Comparison of ENCODE assay signal across 10 cellular contexts in the genomic region with DNA sequence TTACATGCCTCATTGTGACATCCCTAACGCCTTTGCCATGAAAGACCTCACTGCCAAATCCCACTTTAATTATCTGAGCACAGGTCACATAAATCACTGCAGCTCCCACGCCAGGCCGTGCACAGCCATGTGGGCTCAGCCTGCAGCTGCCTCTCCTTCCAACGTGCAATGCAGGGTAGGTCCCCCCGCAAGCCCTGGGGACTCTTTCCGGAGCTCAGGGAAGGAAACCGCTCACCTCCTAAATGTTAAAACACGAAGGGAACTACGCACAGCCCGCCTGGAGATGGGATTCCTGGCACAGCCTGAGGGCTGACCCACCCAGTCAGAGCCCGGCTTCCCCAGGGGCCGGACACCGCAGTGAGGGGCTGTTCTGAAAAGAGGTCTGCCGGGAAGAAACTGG.
A peak's percentile ranks its signal among the peaks of the same experiment; 100 is the strongest.
DNase-seq lines count a peak whose midpoint lies in the region; ATAC-seq and TF ChIP-seq lines count a peak whose summit lies in the region.
"Had no signal": no experiment of that assay in that cellular context is flagged by ENCODE, and none has a peak within 500 bp of the region (broad histone marks: within the 10 kb centered on the region; RNA-seq: fewer than 3 reads in every experiment).

No MANE protein-coding gene starts in this region.

- H3K27me3 ChIP-seq in stomach smooth muscle (ENCODE audit: control insufficient read depth in 1 of 2, insufficient read depth in 2 of 2, low read length in 2 of 2): no peaks in the 10 kb centered on the region

- peak overlapping the region in 1 of 2 donors; percentile 65 for H3K4me3 ChIP-seq in stomach smooth muscle (ENCODE audit: low read length in 2 of 2)

- peaks cover 27% of the 10 kb centered on the region for H3K4me1 ChIP-seq in stomach smooth muscle (ENCODE audit: control insufficient read depth, insufficient read depth, low read length)

- H3K27ac ChIP-seq in stomach smooth muscle (ENCODE audit: low read length): peak overlapping the region; percentile 49

- no peaks in the 10 kb centered on the region for H3K9me3 ChIP-seq in stomach smooth muscle (ENCODE audit: control insufficient read depth in 2 of 2, low read length in 2 of 2)

- intact Hi-C loops in activated CD8-positive, alpha-beta T cell treated with anti-CD3 and anti-CD28 coated beads for 36 hours (cut with micrococcal nuclease): no loop called here
- intact Hi-C loops in activated B cell treated with CpG ODN at 0.5 μM for 24 hours (cut with micrococcal nuclease): loop anchor here (1.0 to 5.0 kb wide), 5 partner anchors 53 to 442 kb away; no protein-coding TSS in a partner anchor

- H3K9me3 Mint-ChIP-seq in activated CD8-positive, alpha-beta T cell treated with anti-CD3 and anti-CD28 coated beads for 36 hours: no peaks in the 10 kb centered on the region
- H3K9me3 Mint-ChIP-seq in activated CD8-positive, alpha-beta T cell treated with anti-CD3 and anti-CD28 coated beads, Interleukin-2, amount 10 ng/mL, durations not matched to agents 7 days and 5 days (ENCODE audit: insufficient read depth): no peaks in the 10 kb centered on the region
- H3K9me3 Mint-ChIP-seq in activated B cell treated with CpG ODN at 0.5 μM for 24 hours: no peaks in the 10 kb centered on the region
- H3K9me3 Mint-ChIP-seq in immature natural killer cell: peaks cover 4 to 12% (median 9%) of the 10 kb centered on the region in 6 donors
- H3K9me3 Mint-ChIP-seq: activated CD4-positive, alpha-beta memory T cell treated with anti-CD3 and anti-CD28 coated beads for 36 hours had no signal

- no peaks in the 10 kb centered on the region for H3K36me3 ChIP-seq in stomach smooth muscle (ENCODE audit: control insufficient read depth in 2 of 2, insufficient read depth in 2 of 2, low read length in 2 of 2)

- ATAC-seq in activated CD8-positive, alpha-beta T cell treated with anti-CD3 and anti-CD28 coated beads for 36 hours: no peak
- ATAC-seq in activated CD8-positive, alpha-beta T cell treated with anti-CD3 and anti-CD28 coated beads, Interleukin-2, amount 10 ng/mL, durations not matched to agents 7 days and 5 days: no peak
- ATAC-seq in activated B cell treated with CpG ODN at 0.5 μM for 24 hours (ENCODE audit: low read depth) (no peak), GM19467 (IDR thresholded peaks at IDR 0.05; ENCODE audit: unreplicated experiment) (no peak), GM19397 (IDR thresholded peaks at IDR 0.05; ENCODE audit: unreplicated experiment) (no peak)

- H3K27ac Mint-ChIP-seq in activated CD8-positive, alpha-beta T cell treated with anti-CD3 and anti-CD28 coated beads for 36 hours: peak overlapping the region; percentile 81
- H3K27ac Mint-ChIP-seq in activated CD8-positive, alpha-beta T cell treated with anti-CD3 and anti-CD28 coated beads, Interleukin-2, amount 10 ng/mL, durations not matched to agents 7 days and 5 days: no peak overlapping the region
- H3K27ac Mint-ChIP-seq in activated B cell treated with CpG ODN at 0.5 μM for 24 hours (peak overlapping the region; percentile 71), immature natural killer cell (peak overlapping the region in 5 of 6 donors; percentile 65 to 81 (median 75))

- peaks cover 41% of the 10 kb centered on the region for H3K4me1 Mint-ChIP-seq in activated CD8-positive, alpha-beta T cell treated with anti-CD3 and anti-CD28 coated beads for 36 hours (ENCODE audit: low read depth)
- peaks cover 34% of the 10 kb centered on the region for H3K4me1 Mint-ChIP-seq in activated CD8-positive, alpha-beta T cell treated with anti-CD3 and anti-CD28 coated beads, Interleukin-2, amount 10 ng/mL, durations not matched to agents 7 days and 5 days (ENCODE audit: low read depth)
- H3K4me1 Mint-ChIP-seq in activated B cell treated with CpG ODN at 0.5 μM for 24 hours (peaks cover 37% of the 10 kb centered on the region), immature natural killer cell (peaks cover 45 to 50% of the 10 kb centered on the region in 2 donors)

- peak; percentile 31 for TF ChIP-seq CTCF in activated CD8-positive, alpha-beta T cell treated with anti-CD3 and anti-CD28 coated beads for 36 hours (IDR thresholded peaks at IDR 0.05)
- no peak for TF ChIP-seq CTCF in activated B cell treated with CpG ODN at 0.5 μM for 24 hours (IDR thresholded peaks at IDR 0.05)

- no peak for DNase-seq in activated CD8-positive, alpha-beta T cell treated with anti-CD3 and anti-CD28 coated beads for 36 hours
- no peak for DNase-seq in activated CD8-positive, alpha-beta T cell treated with anti-CD3 and anti-CD28 coated beads, Interleukin-2, amount 10 ng/mL, durations not matched to agents 7 days and 5 days
- no peak for DNase-seq in activated B cell treated with CpG ODN at 0.5 μM for 24 hours
- no peak for DNase-seq in immature natural killer cell
- no peak for DNase-seq in DMS153 (lab: John Stamatoyannopoulos, UW)
- DNase-seq: NCI-H2081 treated with DMSO at 0.1 percent for 48 hours had no signal

- POLR2A ChIA-PET in activated CD8-positive, alpha-beta T cell treated with anti-CD3 and anti-CD28 coated beads for 36 hours (lab: Charles Lee): interaction anchor here (0.7 kb wide), 1 partner anchor 1614 kb away, joined by 3 read pairs; no protein-coding TSS in a partner anchor
- POLR2A ChIA-PET in activated CD8-positive, alpha-beta T cell treated with anti-CD3 and anti-CD28 coated beads, Interleukin-2, amount 10 ng/mL, durations not matched to agents 7 days and 5 days (lab: Charles Lee): no interaction called here
- POLR2A ChIA-PET in activated B cell treated with CpG ODN at 0.5 μM for 24 hours (lab: Charles Lee): no interaction called here

- no peak overlapping the region for H3K4me3 Mint-ChIP-seq in activated CD8-positive, alpha-beta T cell treated with anti-CD3 and anti-CD28 coated beads for 36 hours
- H3K4me3 Mint-ChIP-seq in activated CD8-positive, alpha-beta T cell treated with anti-CD3 and anti-CD28 coated beads, Interleukin-2, amount 10 ng/mL, durations not matched to agents 7 days and 5 days: no peak overlapping the region
- H3K4me3 Mint-ChIP-seq in activated B cell treated with CpG ODN at 0.5 μM for 24 hours (no peak overlapping the region), immature natural killer cell (peak overlapping the region in 2 of 5 donors; percentile 9 to 63)
- H3K4me3 Mint-ChIP-seq: activated CD4-positive, alpha-beta memory T cell treated with anti-CD3 and anti-CD28 coated beads for 36 hours had no signal

- H3K9ac ChIP-seq in stomach smooth muscle (ENCODE audit: low read length in 2 of 2): no peak overlapping the region

- peaks cover 2% of the 10 kb centered on the region for H3K36me3 Mint-ChIP-seq in activated CD8-positive, alpha-beta T cell treated with anti-CD3 and anti-CD28 coated beads for 36 hours (ENCODE audit: low read depth)
- peaks cover 7% of the 10 kb centered on the region for H3K36me3 Mint-ChIP-seq in activated CD8-positive, alpha-beta T cell treated with anti-CD3 and anti-CD28 coated beads, Interleukin-2, amount 10 ng/mL, durations not matched to agents 7 days and 5 days (ENCODE audit: low read depth)
- H3K36me3 Mint-ChIP-seq in activated B cell treated with CpG ODN at 0.5 μM for 24 hours (ENCODE audit: low read depth) (no peaks in the 10 kb centered on the region), immature natural killer cell (peaks cover 2 to 12% (median 7%) of the 10 kb centered on the region in 3 donors)
- H3K36me3 Mint-ChIP-seq: activated CD4-positive, alpha-beta memory T cell treated with anti-CD3 and anti-CD28 coated beads for 36 hours had no signal

- CTCF ChIA-PET in activated CD8-positive, alpha-beta T cell treated with anti-CD3 and anti-CD28 coated beads for 36 hours (lab: Charles Lee): interaction anchor here (0.8 to 2.1 kb wide), 6 partner anchors 11 to 243 kb away, joined by 3 to 6 read pairs (median 4); no protein-coding TSS in a partner anchor
- CTCF ChIA-PET in activated CD8-positive, alpha-beta T cell treated with anti-CD3 and anti-CD28 coated beads, Interleukin-2, amount 10 ng/mL, durations not matched to agents 7 days and 5 days (lab: Charles Lee): interaction anchor here (0.9 to 1.5 kb wide), 4 partner anchors 13 to 90 kb away, joined by 3 to 4 read pairs (median 3); no protein-coding TSS in a partner anchor
- CTCF ChIA-PET in activated B cell treated with CpG ODN at 0.5 μM for 24 hours (lab: Charles Lee): interaction anchor here (0.8 kb wide), 1 partner anchor 243 kb away, joined by 4 read pairs; no protein-coding TSS in a partner anchor

- no peaks in the 10 kb centered on the region for H3K27me3 Mint-ChIP-seq in activated CD8-positive, alpha-beta T cell treated with anti-CD3 and anti-CD28 coated beads for 36 hours
- H3K27me3 Mint-ChIP-seq in activated CD8-positive, alpha-beta T cell treated with anti-CD3 and anti-CD28 coated beads, Interleukin-2, amount 10 ng/mL, durations not matched to agents 7 days and 5 days (ENCODE audit: low read depth): no peaks in the 10 kb centered on the region
- H3K27me3 Mint-ChIP-seq in activated B cell treated with CpG ODN at 0.5 μM for 24 hours: no peaks in the 10 kb centered on the region
- peaks cover 17 to 39% (median 38%) of the 10 kb centered on the region in 3 donors for H3K27me3 Mint-ChIP-seq in immature natural killer cell (ENCODE audit: low read depth in 3 of 3)
- H3K27me3 Mint-ChIP-seq: activated CD4-positive, alpha-beta memory T cell treated with anti-CD3 and anti-CD28 coated beads for 36 hours had no signal
